In genomic region chr5:115262405-115263247, GRCh38 we compare ENCODE assay signal across 8 cellular contexts. TPM values are rescaled to one million over a fixed set of nuclear protein-coding genes. Genes with fewer than 3 reads are reported as not detected.
DNase-seq lines count a peak whose midpoint lies in the region; ATAC-seq and TF ChIP-seq lines count a peak whose summit lies in the region.

Gene PGGT1B, minus strand, starts transcription at chr5:115262877. Its CDS starts 26 bp downstream, at chr5:115262851.

- H3K4me3 ChIP-seq in Loucy (ENCODE audit: low read length, poor library complexity, severe bottlenecking) (peak within 1 kb of the TSS; percentile 98), SK-N-MC (peak within 1 kb of the TSS; percentile 99), gastroesophageal sphincter (peak within 1 kb of the TSS; percentile 76 to 83), neutrophil (ENCODE audit: low read depth in 1 of 2, low read length in 1 of 2) (peak within 1 kb of the TSS; percentile 75 to 91)

- intact Hi-C loops in activated naive CD4-positive, alpha-beta T cell treated with anti-CD3 and anti-CD28 coated beads for 36 hours (cut with micrococcal nuclease): loop anchor here (1.0 to 5.0 kb wide), 6 partner anchors 19 to 825 kb away; partner anchors contain the start of genes AP3S1, ATG12, CCDC112 and COMMD10

- 5 to 6% methylated on average over 8 to 20 of the region's 53 CpGs for WGBS in gastroesophageal sphincter (ENCODE audit: low coverage in 1 of 2), 2 donors

- no peaks in the 10 kb centered on the region for H3K9me3 ChIP-seq in Loucy (ENCODE audit: insufficient read depth, low read depth, low read length)
- H3K9me3 ChIP-seq in SK-N-MC (ENCODE audit: low read depth, low read length): no peaks in the 10 kb centered on the region
- no peaks in the 10 kb centered on the region for H3K9me3 ChIP-seq in gastroesophageal sphincter
- no peaks in the 10 kb centered on the region for H3K9me3 ChIP-seq in neutrophil

- no peaks in the 10 kb centered on the region for H3F3A ChIP-seq in Loucy (ENCODE audit: low read depth)

- H3K36me3 ChIP-seq in Loucy (ENCODE audit: insufficient read depth, low read length) (no peaks in the 10 kb centered on the region), SK-N-MC (ENCODE audit: insufficient read depth, low read length) (0 out of 2 replicates have a peak, but pooled peaks cover 6% of the 10 kb centered on the region), gastroesophageal sphincter (peaks cover 0 to 19% of the 10 kb centered on the region in 2 donors), neutrophil (peaks cover 8% of the 10 kb centered on the region)

- in situ Hi-C loops in G401 (cut with HindIII; ENCODE audit: low sequenced_read_pairs): no loop called here

- no peaks in the 10 kb centered on the region for H3K9me3 Mint-ChIP-seq in activated naive CD4-positive, alpha-beta T cell treated with anti-CD3 and anti-CD28 coated beads for 36 hours

- H3K4me3 Mint-ChIP-seq in activated naive CD4-positive, alpha-beta T cell treated with anti-CD3 and anti-CD28 coated beads for 36 hours: peak within 1 kb of the TSS; percentile 92

- TF ChIP-seq EP300 in gastroesophageal sphincter (IDR thresholded peaks at IDR 0.05): no peak

- H3K9me2 ChIP-seq in Loucy (replicated peaks; ENCODE audit: low read depth, low read length): no peaks in the 10 kb centered on the region

- ATAC-seq in gastroesophageal sphincter: peak; percentile 84

- H3K9ac ChIP-seq in Loucy (ENCODE audit: low read depth, low read length, poor library complexity, severe bottlenecking) (peak within 1 kb of the TSS; percentile 85), SK-N-MC (ENCODE audit: insufficient read length) (peak within 1 kb of the TSS; percentile 93)

- H3K4me1 ChIP-seq in Loucy (ENCODE audit: insufficient read depth, low read length, poor library complexity, severe bottlenecking) (peaks cover 15% of the 10 kb centered on the region), gastroesophageal sphincter (peaks cover 5 to 32% (median 8%) of the 10 kb centered on the region in 3 donors), neutrophil (ENCODE audit: control insufficient read depth in 1 of 2, insufficient read depth in 1 of 2, low read depth in 1 of 2, low read length in 1 of 2) (peaks cover 24 to 26% of the 10 kb centered on the region in 2 experiments)

- CTCF ChIA-PET in activated naive CD4-positive, alpha-beta T cell treated with anti-CD3 and anti-CD28 coated beads for 36 hours (lab: Charles Lee): interaction anchor here (1.0 to 1.6 kb wide), 4 partner anchors 14 to 310 kb away, joined by 3 to 4 read pairs (median 3); no protein-coding TSS in a partner anchor

- peaks cover 42% of the 10 kb centered on the region for H3K4me1 Mint-ChIP-seq in activated naive CD4-positive, alpha-beta T cell treated with anti-CD3 and anti-CD28 coated beads for 36 hours (ENCODE audit: low read depth)

- H3K79me2 ChIP-seq in Loucy (ENCODE audit: insufficient read depth, low read length): peaks cover 47% of the 10 kb centered on the region

- peak within 1 kb of the TSS; percentile 94 for H2AFZ ChIP-seq in Loucy (ENCODE audit: low read length)

- H4K20me1 ChIP-seq in Loucy (ENCODE audit: insufficient read depth, low read length, poor library complexity, severe bottlenecking): peaks cover 27% of the 10 kb centered on the region

- H3K27me3 ChIP-seq in Loucy (ENCODE audit: insufficient read depth, low read length, poor library complexity, severe bottlenecking) (no peaks in the 10 kb centered on the region), gastroesophageal sphincter (no peaks in the 10 kb centered on the region), neutrophil (no peaks in the 10 kb centered on the region)

- H3K27ac ChIP-seq in SK-N-MC: peak within 1 kb of the TSS; percentile 73
- peak within 1 kb of the TSS; percentile 70 to 89 (median 84) for H3K27ac ChIP-seq in gastroesophageal sphincter
- peak within 1 kb of the TSS; percentile 92 for H3K27ac ChIP-seq in neutrophil
- H3K27ac ChIP-seq in substantia nigra (ENCODE audit: low read depth, low read length, poor library complexity, severe bottlenecking): peak within 1 kb of the TSS; percentile 65

- TF ChIP-seq POLR2A in gastroesophageal sphincter (IDR thresholded peaks at IDR 0.05): peak in 1 of 2 donors; percentile 18

- no peaks in the 10 kb centered on the region for H3K27me3 Mint-ChIP-seq in activated naive CD4-positive, alpha-beta T cell treated with anti-CD3 and anti-CD28 coated beads for 36 hours (ENCODE audit: low read depth)

- peaks cover 7% of the 10 kb centered on the region for H3K36me3 Mint-ChIP-seq in activated naive CD4-positive, alpha-beta T cell treated with anti-CD3 and anti-CD28 coated beads for 36 hours (ENCODE audit: low read depth)

- DNase-seq in G401 (ENCODE audit: low spot score) (peak; percentile 86), H4 (ENCODE audit: low spot score) (peak; percentile 60), SK-N-MC (ENCODE audit: low read depth, low spot score) (no peak), substantia nigra (lab: John Stamatoyannopoulos, UW) (peak; percentile 36 to 92 (median 82))
- DNase-seq in activated naive CD4-positive, alpha-beta T cell treated with anti-CD3 and anti-CD28 coated beads for 36 hours: peak; percentile 82

- H3K27ac Mint-ChIP-seq in activated naive CD4-positive, alpha-beta T cell treated with anti-CD3 and anti-CD28 coated beads for 36 hours: peak within 1 kb of the TSS; percentile 93

- H3K4me2 ChIP-seq in Loucy (ENCODE audit: low read depth, low read length, poor library complexity, severe bottlenecking): peak within 1 kb of the TSS; percentile 95

- no peak for TF ChIP-seq CTCF in Loucy (conservative IDR thresholded peaks at IDR 0.05; ENCODE audit: low read length)
- peak in 1 of 4 experiments; percentile 16 for TF ChIP-seq CTCF in gastroesophageal sphincter (IDR thresholded peaks at IDR 0.05)
- no peak for TF ChIP-seq CTCF in neutrophil (IDR thresholded peaks at IDR 0.05)

RNA-seq across cellular contexts. Expression of gene PGGT1B, which starts in this region (rescaled TPM):
- total RNA-seq in G401 (2014; rRNA removed; shearing (Covaris generic)): 5.6 and 9.3 TPM in 2 replicates
- 10.8 and 13.6 TPM in 2 replicates for total RNA-seq in H4 (2014; rRNA removed; shearing (Covaris generic))
- 10 to 100 TPM; 35.8 to 37.4 TPM for total RNA-seq in activated naive CD4-positive, alpha-beta T cell treated with anti-CD3 and anti-CD28 coated beads for 36 hours
- 10 to 100 TPM in 3 of 4 donors, 1 to 10 TPM in 1; 9.9 to 14.9 (median 11.6) TPM for total RNA-seq in gastroesophageal sphincter
